ENCODE assay signal across 8 cellular contexts in genomic region chr11:83007909-83008580, GRCh38.
DNase-seq lines count a peak whose midpoint lies in the region; ATAC-seq, FAIRE-seq and TF ChIP-seq lines count a peak whose summit lies in the region.

No MANE protein-coding gene starts in this region.

- TF ChIP-seq CTCF in psoas muscle (IDR thresholded peaks at IDR 0.05) = no peak

- WGBS in psoas muscle, 3 donors = 5 to 13% (median 5%) methylated on average over 6 of the region's 6 CpGs

- peak; percentile 78 for FAIRE-seq in GM12891 (lab: Jason Lieb, UNC)

- peaks cover 48% of the 10 kb centered on the region for H3K4me1 ChIP-seq in SJCRH30
- H3K4me1 ChIP-seq in psoas muscle = peaks cover 76% of the 10 kb centered on the region

- TF ChIP-seq POLR2A in GM12891 (IDR thresholded peaks at IDR 0.05; ENCODE audit: low read depth, low read length) = no peak

- peak overlapping the region; percentile 4 for H3K4me3 ChIP-seq in SJCRH30
- H3K4me3 ChIP-seq in psoas muscle = no peak overlapping the region
- H3K4me3 ChIP-seq in MG63 = no peak overlapping the region

- H3K36me3 ChIP-seq in SJCRH30 = no peaks in the 10 kb centered on the region
- peaks cover 0 to 2% of the 10 kb centered on the region in 2 donors for H3K36me3 ChIP-seq in psoas muscle (ENCODE audit: insufficient read depth in 1 of 2, low read depth in 1 of 2)
- no peaks in the 10 kb centered on the region for H3K36me3 ChIP-seq in MG63

- ATAC-seq in HG02759 (IDR thresholded peaks at IDR 0.05; ENCODE audit: unreplicated experiment) (peak; percentile 52), Right ventricle myocardium superior (ENCODE audit: poor library complexity) (peak; percentile 88), psoas muscle (peak; percentile 34 to 52 (median 42)), HG02938 (IDR thresholded peaks at IDR 0.05; ENCODE audit: unreplicated experiment) (no peak), GM18873 (IDR thresholded peaks at IDR 0.05; ENCODE audit: low FRiP score, unreplicated experiment) (no peak)

- no peak for DNase-seq in GM12891 (ENCODE audit: insufficient read length, low spot score)
- peak; percentile 93 to 98 for DNase-seq in SJCRH30
- peak; percentile 71 for DNase-seq in Right ventricle myocardium superior
- DNase-seq in psoas muscle = peak; percentile 41 to 66
- DNase-seq in MG63 = no peak

- no peaks in the 10 kb centered on the region for H3K27me3 ChIP-seq in SJCRH30
- no peaks in the 10 kb centered on the region for H3K27me3 ChIP-seq in psoas muscle (ENCODE audit: insufficient read depth in 3 of 3, low read length in 2 of 3)
- no peaks in the 10 kb centered on the region for H3K27me3 ChIP-seq in MG63

- intact Hi-C loops in Right ventricle myocardium superior (cut with DNase I) (no loop called here), psoas muscle (cut with DNase I) (loop anchor here in 1 of 2 donors (5.0 kb wide), 1 partner anchor 149 kb away; the partner anchor contains the start of gene PCF11)

- H3K9me3 ChIP-seq in SJCRH30 (replicated peaks) (no peaks in the 10 kb centered on the region), psoas muscle (no peaks in the 10 kb centered on the region), MG63 (no peaks in the 10 kb centered on the region)

- H3K27ac ChIP-seq in SJCRH30 (peak overlapping the region; percentile 94), psoas muscle (peak overlapping the region; percentile 17)

TF ChIP-seq in GM12891, 5 proteins besides CTCF, POLR2A, EP300 and RAD21:
- TF ChIP-seq TAF1 (IDR thresholded peaks at IDR 0.05; ENCODE audit: low read depth, low read length) = no peak
- TF ChIP-seq PAX5 (IDR thresholded peaks at IDR 0.05; ENCODE audit: insufficient read depth, low read length, severe bottlenecking) = peak; percentile 58

Comparison
In these comparisons a context has a peak if more than half of its experiments do, and no peak if none do; other contexts are left out.
1. DNase-seq: peak in SJCRH30 (2 of 2), Right ventricle myocardium superior (single experiment) and psoas muscle (2 of 2); none in GM12891 (single experiment) and MG63 (single experiment).
2. ATAC-seq: peak in HG02759 (single experiment), Right ventricle myocardium superior (single experiment) and psoas muscle (4 of 4); none in HG02938 (single experiment) and GM18873 (single experiment).